In genomic region chr20:49937023-49937929, GRCh38 we compare ENCODE assay signal across 1 cellular context.
TF ChIP-seq lines count a peak whose summit lies in the region.

No MANE protein-coding gene starts in this region.

TF ChIP-seq in HepG2, 621 proteins besides CTCF, POLR2A, EP300 and RAD21 (continued from another document and continues in another):
- TF ChIP-seq ZNF788 (CRISPR knock-in tag; IDR thresholded peaks at IDR 0.05; ENCODE audit: borderline replicate concordance) (peak; percentile 79; the same call in 1 of the 2 replicates), HOXA9 (CRISPR knock-in tag; IDR thresholded peaks at IDR 0.05; ENCODE audit: borderline replicate concordance) (0 out of 2 replicates have a peak, but pooled peaks have one; percentile 14), CHCHD3 (CRISPR knock-in tag; IDR thresholded peaks at IDR 0.05) (no peak), ZNF550 (CRISPR knock-in tag; IDR thresholded peaks at IDR 0.05; ENCODE audit: borderline replicate concordance) (0 out of 2 replicates have a peak, but pooled peaks have one; percentile 56), BRF2 (CRISPR knock-in tag; IDR thresholded peaks at IDR 0.05) (no peak), ETS1 (CRISPR knock-in tag; IDR thresholded peaks at IDR 0.05) (no peak), ZNF3 (CRISPR knock-in tag; IDR thresholded peaks at IDR 0.05) (no peak), SP4 (CRISPR knock-in tag; IDR thresholded peaks at IDR 0.05) (peak; percentile 61; the same call in 1 of the 2 replicates), GLMP (CRISPR knock-in tag; IDR thresholded peaks at IDR 0.05; ENCODE audit: borderline replicate concordance) (no peak), SP140L (CRISPR knock-in tag; IDR thresholded peaks at IDR 0.05; ENCODE audit: borderline replicate concordance) (no peak), CCDC6 (CRISPR knock-in tag; IDR thresholded peaks at IDR 0.05) (no peak), SMAD9 (CRISPR knock-in tag; IDR thresholded peaks at IDR 0.05) (no peak), E2F2 (CRISPR knock-in tag; IDR thresholded peaks at IDR 0.05; ENCODE audit: borderline replicate concordance) (0 out of 2 replicates have a peak, but pooled peaks have one; percentile 43), CREB3 (CRISPR knock-in tag; IDR thresholded peaks at IDR 0.05) (no peak), ZEB1 (IDR thresholded peaks at IDR 0.05; ENCODE audit: insufficient replicate concordance, low read depth) (no peak), KDM2A (CRISPR knock-in tag; IDR thresholded peaks at IDR 0.05; ENCODE audit: borderline replicate concordance, low read depth) (no peak), ZNF724P (CRISPR knock-in tag; IDR thresholded peaks at IDR 0.05; ENCODE audit: borderline replicate concordance) (peak; percentile 42; the same call in 1 of the 2 replicates), SRY (CRISPR knock-in tag; IDR thresholded peaks at IDR 0.05) (no peak), TFAP4 (IDR thresholded peaks at IDR 0.05; ENCODE audit: borderline replicate concordance, low read depth) (no peak), ZNF691 (CRISPR knock-in tag; IDR thresholded peaks at IDR 0.05; ENCODE audit: borderline replicate concordance, low read depth) (no peak), AGO1 (IDR thresholded peaks at IDR 0.05; ENCODE audit: low read depth, low read length, poor library complexity, severe bottlenecking) (no peak), ZBTB10 (CRISPR knock-in tag; IDR thresholded peaks at IDR 0.05; ENCODE audit: borderline replicate concordance) (no peak), NRL (CRISPR knock-in tag; IDR thresholded peaks at IDR 0.05; ENCODE audit: borderline replicate concordance) (no peak), MIXL1 (CRISPR knock-in tag; IDR thresholded peaks at IDR 0.05) (no peak), FUBP1 (CRISPR knock-in tag; IDR thresholded peaks at IDR 0.05; ENCODE audit: borderline replicate concordance) (0 out of 2 replicates have a peak, but pooled peaks have one; percentile 39), ETV6 (CRISPR knock-in tag; conservative IDR thresholded peaks at IDR 0.05) (no peak), ZNF577 (CRISPR knock-in tag; IDR thresholded peaks at IDR 0.05; ENCODE audit: borderline replicate concordance, low read depth) (no peak), ZNF768 (CRISPR knock-in tag; IDR thresholded peaks at IDR 0.05) (no peak), STAG1 (CRISPR knock-in tag; IDR thresholded peaks at IDR 0.05) (0 out of 2 replicates have a peak, but pooled peaks have one; percentile 3), LCORL (IDR thresholded peaks at IDR 0.05) (no peak), LCORL (CRISPR knock-in tag; IDR thresholded peaks at IDR 0.05) (0 out of 2 replicates have a peak, but pooled peaks have one; percentile 46), ZNF225 (CRISPR knock-in tag; IDR thresholded peaks at IDR 0.05) (0 out of 2 replicates have a peak, but pooled peaks have one; percentile 46), U2AF1 (optimal IDR thresholded peaks at IDR 0.05; ENCODE audit: low read depth, low read length) (no peak), ZNF597 (CRISPR knock-in tag; IDR thresholded peaks at IDR 0.05) (no peak), HMGXB3 (CRISPR knock-in tag; IDR thresholded peaks at IDR 0.05; ENCODE audit: borderline replicate concordance) (0 out of 2 replicates have a peak, but pooled peaks have one; percentile 21), GTF2F1 (IDR thresholded peaks at IDR 0.05; ENCODE audit: low read length) (no peak), ATF7 (IDR thresholded peaks at IDR 0.05) (no peak), ATF7 (CRISPR knock-in tag; IDR thresholded peaks at IDR 0.05) (no peak), SIX4 (CRISPR knock-in tag; IDR thresholded peaks at IDR 0.05) (no peak), ZFP36 (IDR thresholded peaks at IDR 0.05; ENCODE audit: borderline replicate concordance, low read depth, low read length, partially characterized antibody) (no peak)
